Comparison of ENCODE assay signal across 20 cellular contexts in the genomic region with DNA sequence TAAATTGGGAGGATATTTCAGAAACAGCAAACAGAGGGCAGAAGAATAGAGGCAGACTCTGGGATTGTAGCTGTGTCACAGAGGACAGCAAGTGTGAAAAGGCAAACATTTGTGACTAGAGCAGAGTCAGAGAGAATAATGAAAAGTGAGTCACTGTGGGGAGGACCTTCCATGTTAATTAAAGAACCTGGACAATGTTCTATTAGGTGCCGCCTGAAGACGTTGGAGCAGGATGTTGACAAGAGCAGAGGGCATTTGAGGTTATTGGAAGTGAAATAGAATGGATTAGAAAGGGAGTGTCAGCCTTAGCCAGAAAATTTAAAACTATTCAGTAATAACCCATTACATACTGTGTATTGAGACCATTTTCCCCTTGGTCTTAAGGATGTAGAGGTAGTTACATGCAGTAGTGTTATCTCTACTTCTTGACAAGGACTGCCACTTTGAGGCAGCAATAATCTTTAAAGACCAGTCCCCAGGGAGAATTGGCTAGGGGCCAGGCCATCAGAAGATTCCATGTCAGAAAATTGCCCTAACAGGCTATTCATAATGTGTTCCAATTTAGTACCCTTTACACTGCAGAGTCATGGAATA. TPM values are rescaled to one million over a fixed set of nuclear protein-coding genes. Genes with fewer than 3 reads are reported as not detected.
DNase-seq lines count a peak whose midpoint lies in the region; ATAC-seq and TF ChIP-seq lines count a peak whose summit lies in the region.
"Had no signal": no experiment of that assay in that cellular context is flagged by ENCODE, and none has a peak within 500 bp of the region (broad histone marks: within the 10 kb centered on the region; RNA-seq: fewer than 3 reads in every experiment).

No MANE protein-coding gene starts in this region.

- H3K4me3 ChIP-seq in colonic mucosa (no peak overlapping the region), body of pancreas (no peak overlapping the region)

- TF ChIP-seq CTCF in colonic mucosa (IDR thresholded peaks at IDR 0.05) (no peak), GM13976 (IDR thresholded peaks at IDR 0.05; ENCODE audit: borderline replicate concordance, control extremely low read depth, extremely low read depth, insufficient read depth, missing control alignments) (no peak), body of pancreas (IDR thresholded peaks at IDR 0.05) (no peak)

- intact Hi-C loops in colonic mucosa (cut with DNase I) (no loop called here), body of pancreas (cut with DNase I) (no loop called here)

- no peak for ATAC-seq in body of pancreas
- ATAC-seq: HCT116 had no signal

- in situ Hi-C loops in GM13976 (cut with MboI; ENCODE audit: low sequenced_read_pairs, unreplicated experiment), result no loop called here

- no peaks in the 10 kb centered on the region for H3K9me3 ChIP-seq in colonic mucosa
- H3K9me3 ChIP-seq in body of pancreas, result no peaks in the 10 kb centered on the region

- TF ChIP-seq POLR2A in body of pancreas (IDR thresholded peaks at IDR 0.05), result no peak

- peak overlapping the region in 1 of 2 donors; percentile 35 for H3K9ac ChIP-seq in colonic mucosa (ENCODE audit: low read depth in 2 of 2, low read length in 2 of 2)

- H3K27ac ChIP-seq in colonic mucosa (peak overlapping the region; percentile 30), body of pancreas (no peak overlapping the region)

- H3K27me3 ChIP-seq in colonic mucosa, result no peaks in the 10 kb centered on the region
- no peaks in the 10 kb centered on the region for H3K27me3 ChIP-seq in body of pancreas

- DNase-seq in DMS79 treated with DMSO at 0.1 percent for 48 hours (lab: John Stamatoyannopoulos, UW) (peak; percentile 33), DMS79 (lab: John Stamatoyannopoulos, UW) (no peak), NCI-H2227 (lab: John Stamatoyannopoulos, UW; ENCODE audit: unreplicated experiment) (peak; percentile 73), colonic mucosa (no peak), mucosa of gallbladder (ENCODE audit: low spot score) (peak; percentile 40), ecto neural progenitor cell (ENCODE audit: low spot score) (no peak), GM13976 (ENCODE audit: low spot score) (no peak), body of pancreas (no peak)
- DNase-seq: activated CD4-positive, alpha-beta T cell treated with anti-CD3 and anti-CD28 coated beads, Interleukin-2, amount 50 U/mL, for 48 hours; CD4-positive, CD25-positive, alpha-beta regulatory T cell; GDM1; head of caudate nucleus; naive B cell; NCI-H1436; NCI-H774; posterior cingulate gyrus; SIG-M5 had no signal

- H3K36me3 ChIP-seq in colonic mucosa, result no peaks in the 10 kb centered on the region
- no peaks in the 10 kb centered on the region for H3K36me3 ChIP-seq in body of pancreas (replicated peaks in 1 of 2; ENCODE audit: insufficient read depth in 1 of 2, low read depth in 2 of 2)

- H3K4me1 ChIP-seq in colonic mucosa (peaks cover 4% of the 10 kb centered on the region), body of pancreas (peaks cover 24% of the 10 kb centered on the region)

- WGBS in body of pancreas, 2 donors, result 42 to 46% methylated on average over 2 of the region's 2 CpGs

RNA-seq across cellular contexts. Expression of a gene that starts 5.8 kb away (rescaled TPM):
- total RNA-seq in colonic mucosa, result 1 to 10 TPM; 3.2 to 6.5 TPM
- total RNA-seq in mucosa of gallbladder, result 5.0 TPM
- total RNA-seq in body of pancreas, result 1 to 10 TPM; 3.3 to 3.4 TPM
- total RNA-seq: A172; CD4-positive, CD25-positive, alpha-beta regulatory T cell; endothelial cell of umbilical vein had no signal

RNA-seq across cellular contexts. Expression of a gene that starts 10.7 kb away (rescaled TPM):
- 100 to 1,000 TPM; 224 to 360 TPM for total RNA-seq in colonic mucosa
- 96.7 TPM for total RNA-seq in mucosa of gallbladder
- total RNA-seq in body of pancreas, result 10 to 100 TPM; 36.3 to 52.4 TPM

RNA-seq across cellular contexts. Expression of a gene that starts 42.0 kb away (rescaled TPM):
- 1 to 10 TPM in 1 of 2 donors, under 1 TPM in 1; 0.93 to 5.3 TPM for total RNA-seq in colonic mucosa
- 1.4 TPM for total RNA-seq in mucosa of gallbladder
- total RNA-seq in body of pancreas, result 1 to 10 TPM; 3.9 to 6.3 TPM
- total RNA-seq: A172 had no signal

Comparison
In these comparisons a context has a peak if more than half of its experiments do, and no peak if none do; other contexts are left out.
1. DNase-seq: peak in DMS79 treated with DMSO at 0.1 percent for 48 hours (single experiment), NCI-H2227 (single experiment) and mucosa of gallbladder (single experiment); none in DMS79 (single experiment), colonic mucosa (single experiment), ecto neural progenitor cell (single experiment), GM13976 (single experiment) and body of pancreas (0 of 4).